ENCODE assay signal across 8 cellular contexts in genomic region chr5:132674671-132675506, GRCh38. TPM values are rescaled to one million over a fixed set of nuclear protein-coding genes. Genes with fewer than 3 reads are reported as not detected.
DNase-seq lines count a peak whose midpoint lies in the region; ATAC-seq and TF ChIP-seq lines count a peak whose summit lies in the region.

No MANE protein-coding gene starts in this region.

- DNase-seq in GM13976 (ENCODE audit: low spot score) (peak; percentile 84), breast epithelium (ENCODE audit: low spot score in 2 of 2) (no peak), osteocyte (ENCODE audit: extremely low spot score, unreplicated experiment) (no peak), iPS-NIHi11 (ENCODE audit: low spot score) (no peak), caudate nucleus (lab: John Stamatoyannopoulos, UW) (no peak)
- no peak for DNase-seq in activated CD4-positive, CD25-positive, alpha-beta regulatory T cell (lab: John Stamatoyannopoulos, UW)

- peak overlapping the region; percentile 84 for H3K27ac Mint-ChIP-seq in osteocyte (ENCODE audit: unreplicated experiment)

- no peaks in the 10 kb centered on the region for H3K27me3 ChIP-seq in breast epithelium

- ATAC-seq in GM21515 (IDR thresholded peaks at IDR 0.05; ENCODE audit: unreplicated experiment) = peak; percentile 86
- peak; percentile 72 for ATAC-seq in HG03571 (IDR thresholded peaks at IDR 0.05; ENCODE audit: unreplicated experiment)

- H3K36me3 ChIP-seq in breast epithelium = no peaks in the 10 kb centered on the region

- in situ Hi-C loops in GM13976 (cut with MboI; ENCODE audit: low sequenced_read_pairs, unreplicated experiment) = no loop called here

- H3K9me3 ChIP-seq in breast epithelium = no peaks in the 10 kb centered on the region

- H3K27ac ChIP-seq in breast epithelium = peak overlapping the region; percentile 66 to 79
- no peak overlapping the region for H3K27ac ChIP-seq in caudate nucleus (ENCODE audit: low read depth, low read length)

- H3K4me1 Mint-ChIP-seq in osteocyte (ENCODE audit: unreplicated experiment) = peaks cover 34% of the 10 kb centered on the region

- TF ChIP-seq POLR2A in breast epithelium (IDR thresholded peaks at IDR 0.05) = no peak

- intact Hi-C loops in breast epithelium (cut with DNase I; ENCODE audit: low total_unique reads) = no loop called here

- H3K36me3 Mint-ChIP-seq in osteocyte (ENCODE audit: unreplicated experiment) = no peaks in the 10 kb centered on the region

- H3K27me3 Mint-ChIP-seq in osteocyte (ENCODE audit: unreplicated experiment) = no peaks in the 10 kb centered on the region

- peak overlapping the region; percentile 15 for H3K4me3 Mint-ChIP-seq in osteocyte (ENCODE audit: unreplicated experiment)

- no peaks in the 10 kb centered on the region for H3K9me3 Mint-ChIP-seq in osteocyte (ENCODE audit: unreplicated experiment)

- H3K4me3 ChIP-seq in breast epithelium = peak overlapping the region in 2 of 3 donors; percentile 34 to 43

- TF ChIP-seq CTCF in GM13976 (IDR thresholded peaks at IDR 0.05; ENCODE audit: borderline replicate concordance, control extremely low read depth, extremely low read depth, insufficient read depth, missing control alignments) (no peak), breast epithelium (IDR thresholded peaks at IDR 0.05) (no peak), osteocyte (IDR thresholded peaks at IDR 0.05) (no peak)

- no peaks in the 10 kb centered on the region for H3K4me1 ChIP-seq in breast epithelium

RNA-seq across cellular contexts. Expression of gene IL4, which starts 1.1 kb away (rescaled TPM):
- total RNA-seq in breast epithelium = not detected
- not detected in 2 replicates for total RNA-seq in osteocyte

RNA-seq across cellular contexts. Expression of gene IL13, which starts 16.9 kb away (rescaled TPM):
- under 1 TPM in 2 of 3 donors, not detected in 1; 0.33 to 0.73 TPM for total RNA-seq in breast epithelium
- not detected in 2 replicates for total RNA-seq in osteocyte
